ENCODE assay signal across 4 cellular contexts in genomic region chr11:60301884-60302283, GRCh38. TPM values are rescaled to one million over a fixed set of nuclear protein-coding genes. Genes with fewer than 3 reads are reported as not detected.
"Had no signal": no experiment of that assay in that cellular context is flagged by ENCODE, and none has a peak within 500 bp of the region (broad histone marks: within the 10 kb centered on the region; RNA-seq: fewer than 3 reads in every experiment).

No MANE protein-coding gene starts in this region.

RNA-seq across cellular contexts. Expression of gene MS4A4A, which starts 21.4 kb away (rescaled TPM):
- total RNA-seq: HT-29, HT1080 had no signal
- polyA plus RNA-seq: IgD-negative memory B cell had no signal

RNA-seq across cellular contexts. Expression of gene MS4A6E, which starts 25.2 kb away (rescaled TPM):
- total RNA-seq: HT-29, HT1080, K562 had no signal
- polyA plus RNA-seq: IgD-negative memory B cell had no signal

RNA-seq across cellular contexts. Expression of gene MS4A4E, which starts 58.9 kb away (rescaled TPM):
- total RNA-seq: HT1080 had no signal
- polyA plus RNA-seq: IgD-negative memory B cell had no signal
